8 cellular contexts compared by ENCODE assay signal in genomic region chr7:87875151-87876039, GRCh38. TPM values are rescaled to one million over a fixed set of nuclear protein-coding genes. Genes with fewer than 3 reads are reported as not detected.
DNase-seq lines count a peak whose midpoint lies in the region; ATAC-seq, FAIRE-seq and TF ChIP-seq lines count a peak whose summit lies in the region.

No MANE protein-coding gene starts in this region.

- peaks cover under 1% of the 10 kb centered on the region for H3K36me3 ChIP-seq in astrocyte (ENCODE audit: insufficient read depth, low read length)
- H3K36me3 ChIP-seq in iPS-20b (ENCODE audit: insufficient read depth, low read depth, low read length): peaks cover 25% of the 10 kb centered on the region

- peaks cover 79% of the 10 kb centered on the region for H3K79me2 ChIP-seq in astrocyte (ENCODE audit: insufficient read depth, low read length)

- H3K4me1 Mint-ChIP-seq in HFFc6 (ENCODE audit: low read depth) (peaks cover 35% of the 10 kb centered on the region), astrocyte (ENCODE audit: low read depth, unreplicated experiment) (peaks cover 15% of the 10 kb centered on the region)

- DNase-seq in stimulated activated CD4-positive, alpha-beta T cell treated with anti-CD3 and anti-CD28 coated beads, Interleukin-12 subunit alpha, Interleukin-12 subunit beta, amount 100 ng/mL, for 48 hours (ENCODE audit: low read depth in 2 of 3, low spot score in 1 of 3): peak in 2 of 3 donors; percentile 0 to 3
- no peak for DNase-seq in stimulated activated CD4-positive, alpha-beta T cell treated with anti-CD3 and anti-CD28 coated beads, Interleukin-4, amount 100 ng/mL, for 24 hours
- DNase-seq in HFFc6 (no peak), NCI-H1092 (lab: John Stamatoyannopoulos, UW) (peak; percentile 6), astrocyte (ENCODE audit: low read depth) (no peak), omental fat pad (ENCODE audit: low spot score) (no peak)
- peak; percentile 9 for DNase-seq in stimulated activated CD8-positive, alpha-beta memory T cell treated with anti-CD3 and anti-CD28 coated beads, Interleukin-4, amount 100 ng/mL, for 24 hours (ENCODE audit: low read depth)

- peaks cover 5% of the 10 kb centered on the region for H3K4me1 ChIP-seq in astrocyte (ENCODE audit: insufficient read depth, low read length)
- H3K4me1 ChIP-seq in iPS-20b (ENCODE audit: insufficient read depth, low read length): peaks cover 8% of the 10 kb centered on the region; the same call in 1 of the 2 replicates

- H3K36me3 Mint-ChIP-seq in HFFc6 (ENCODE audit: low read depth) (peaks cover 27% of the 10 kb centered on the region), astrocyte (ENCODE audit: low read depth, unreplicated experiment) (no peaks in the 10 kb centered on the region)

- peak overlapping the region; percentile 92 for H3K4me2 ChIP-seq in astrocyte (ENCODE audit: low read length)

- no peak for FAIRE-seq in astrocyte (lab: Jason Lieb, UNC)

- H3K27ac ChIP-seq in astrocyte (ENCODE audit: low read depth, low read length): peak overlapping the region; percentile 90
- peak overlapping the region; percentile 68 for H3K27ac ChIP-seq in iPS-20b (ENCODE audit: low read length)

- H3K27me3 ChIP-seq in astrocyte (ENCODE audit: insufficient read depth, low read length) (no peaks in the 10 kb centered on the region), iPS-20b (ENCODE audit: insufficient read depth, low read length) (no peaks in the 10 kb centered on the region)

- TF ChIP-seq CTCF in HFFc6 (IDR thresholded peaks at IDR 0.05) (no peak), astrocyte (IDR thresholded peaks at IDR 0.05; ENCODE audit: insufficient read depth, low read depth, low read length) (no peak), omental fat pad (IDR thresholded peaks at IDR 0.05) (no peak)

- peak overlapping the region; percentile 99 for H3K4me3 Mint-ChIP-seq in HFFc6
- H3K4me3 Mint-ChIP-seq in astrocyte (ENCODE audit: unreplicated experiment): peak overlapping the region; percentile 94

- H4K20me1 ChIP-seq in astrocyte (ENCODE audit: insufficient read depth, low read length): no peaks in the 10 kb centered on the region

- H3K9me3 ChIP-seq in astrocyte (ENCODE audit: insufficient read depth, low read depth, low read length) (peaks cover 5% of the 10 kb centered on the region), iPS-20b (ENCODE audit: insufficient read depth, low read depth, low read length) (no peaks in the 10 kb centered on the region; the same call in 1 of the 2 replicates)

- H3K27me3 Mint-ChIP-seq in HFFc6 (ENCODE audit: insufficient read depth) (no peaks in the 10 kb centered on the region; the same call in 1 of the 2 replicates), astrocyte (ENCODE audit: low read depth, unreplicated experiment) (no peaks in the 10 kb centered on the region)

- H3K27ac Mint-ChIP-seq in HFFc6 (peak overlapping the region; percentile 97), astrocyte (ENCODE audit: unreplicated experiment) (peak overlapping the region; percentile 41)

- ATAC-seq in omental fat pad (ENCODE audit: low FRiP score): no peak

- H2AFZ ChIP-seq in astrocyte (ENCODE audit: low read depth, low read length): peak overlapping the region; percentile 87

- peak overlapping the region; percentile 96 for H3K9ac ChIP-seq in astrocyte (ENCODE audit: low read length)
- H3K9ac ChIP-seq in iPS-20b (ENCODE audit: low read depth, low read length): peak overlapping the region; percentile 98; the same call in 1 of the 2 replicates

- peaks cover 15% of the 10 kb centered on the region; the same call in 1 of the 2 replicates for H3K9me3 Mint-ChIP-seq in HFFc6
- peaks cover 5% of the 10 kb centered on the region for H3K9me3 Mint-ChIP-seq in astrocyte (ENCODE audit: unreplicated experiment)

- H3K4me3 ChIP-seq in astrocyte (ENCODE audit: insufficient read depth, low read depth, low read length) (peak overlapping the region; percentile 93), iPS-20b (ENCODE audit: low read length) (peak overlapping the region; percentile 97)

RNA-seq across cellular contexts. Expression of gene SLC25A40, which starts 0.8 kb away (rescaled TPM):
- 10 to 100 TPM; 13.1 to 19.0 (median 15.7) TPM for total RNA-seq in HFFc6 (2021; fragmentation: NEBNext Ultra II Directional; extraction: Animal tissue kit (Norgen Biotek cat#: 25700))
- total RNA-seq in astrocyte (6.3 and 9.1 TPM in 2 replicates), omental fat pad (10 to 100 TPM in 2 of 4 donors, 1 to 10 TPM in 2; 5.9 to 22.1 (median 8.2) TPM)

RNA-seq across cellular contexts. Expression of gene DBF4, which starts 0.9 kb away (rescaled TPM):
- total RNA-seq in HFFc6 (2021; fragmentation: NEBNext Ultra II Directional; extraction: Animal tissue kit (Norgen Biotek cat#: 25700)): 10 to 100 TPM; 16.1 to 25.3 (median 23.5) TPM
- total RNA-seq in astrocyte: 9.4 and 13.0 TPM in 2 replicates
- 10 to 100 TPM in 3 of 4 donors, 1 to 10 TPM in 1; 7.7 to 21.4 (median 16.1) TPM for total RNA-seq in omental fat pad

RNA-seq across cellular contexts. Expression of gene ADAM22, which starts 58.7 kb away (rescaled TPM):
- under 1 TPM in 5 of 6 experiments, not detected in 1; 0.05 to 0.24 (median 0.12) TPM for total RNA-seq in HFFc6 (2021; fragmentation: NEBNext Ultra II Directional; extraction: Animal tissue kit (Norgen Biotek cat#: 25700))
- 1.5 and 2.2 TPM in 2 replicates for total RNA-seq in astrocyte
- total RNA-seq in omental fat pad: 1 to 10 TPM in 3 of 4 donors, under 1 TPM in 1; 0.82 to 7.3 (median 3.4) TPM

Comparison
In these comparisons a context has a peak if more than half of its experiments do, and no peak if none do; other contexts are left out.
1. DNase-seq: peak in stimulated activated CD4-positive, alpha-beta T cell treated with anti-CD3 and anti-CD28 coated beads, Interleukin-12 subunit alpha, Interleukin-12 subunit beta, amount 100 ng/mL, for 48 hours (2 of 3), NCI-H1092 (single experiment) and stimulated activated CD8-positive, alpha-beta memory T cell treated with anti-CD3 and anti-CD28 coated beads, Interleukin-4, amount 100 ng/mL, for 24 hours (single experiment); none in stimulated activated CD4-positive, alpha-beta T cell treated with anti-CD3 and anti-CD28 coated beads, Interleukin-4, amount 100 ng/mL, for 24 hours (single experiment), HFFc6 (single experiment), astrocyte (single experiment) and omental fat pad (single experiment).